ENCODE assay signal across 9 cellular contexts in the genomic region with DNA sequence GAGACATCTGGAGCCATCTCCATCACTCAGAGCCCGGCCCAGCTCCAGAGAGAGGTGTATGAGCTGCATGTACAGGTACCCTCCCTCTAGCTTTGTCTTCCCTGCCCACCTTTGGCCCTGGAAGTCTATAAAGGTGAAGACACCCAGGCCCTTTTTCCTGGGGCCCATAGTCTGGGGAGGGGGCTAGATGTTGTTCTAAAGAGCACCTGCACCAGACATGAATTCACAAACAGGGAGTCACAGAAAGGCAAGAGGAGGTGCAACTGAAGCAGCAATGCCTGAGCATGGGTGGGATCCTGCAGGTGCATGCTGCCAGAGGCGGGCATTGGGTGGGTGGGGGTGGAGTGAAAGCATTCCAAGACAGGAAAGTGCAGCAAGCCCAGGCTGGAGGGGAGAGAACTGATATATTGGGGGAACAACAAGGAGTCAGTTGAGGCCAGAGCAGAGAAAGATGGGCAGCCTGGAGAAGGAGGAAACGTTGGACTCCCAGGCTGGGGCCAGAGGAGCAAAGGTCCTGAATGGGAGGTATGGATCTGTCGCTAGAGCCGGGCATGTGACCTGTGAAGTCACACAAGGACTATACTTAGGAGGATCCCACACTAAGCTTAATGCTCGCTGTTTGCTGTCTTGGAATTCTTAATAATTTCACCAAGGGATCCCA. TPM values are rescaled to one million over a fixed set of nuclear protein-coding genes. Genes with fewer than 3 reads are reported as not detected.
"Had no signal": no experiment of that assay in that cellular context is flagged by ENCODE, and none has a peak within 500 bp of the region (broad histone marks: within the 10 kb centered on the region; RNA-seq: fewer than 3 reads in every experiment).

No MANE protein-coding gene starts in this region.

- H3K27ac ChIP-seq: epithelial cell of prostate, heart left ventricle, suprapubic skin had no signal

- H3K27ac Mint-ChIP-seq: activated B cell treated with CpG ODN at 0.5 μM for 24 hours; activated naive CD8-positive, alpha-beta T cell had no signal

- H3K36me3 Mint-ChIP-seq: activated naive CD8-positive, alpha-beta T cell had no signal

- H3K4me3 Mint-ChIP-seq: activated B cell treated with CpG ODN at 0.5 μM for 24 hours; activated naive CD8-positive, alpha-beta T cell had no signal

- H3K4me1 ChIP-seq: heart left ventricle, suprapubic skin had no signal

- H3K36me3 ChIP-seq: heart left ventricle, suprapubic skin had no signal

- H3K4me1 Mint-ChIP-seq: activated B cell treated with CpG ODN at 0.5 μM for 24 hours had no signal

- H3K4me3 ChIP-seq: heart left ventricle, lung, suprapubic skin had no signal

- DNase-seq: amniotic stem cell had no signal

- H3K9me3 Mint-ChIP-seq: activated B cell treated with CpG ODN at 0.5 μM for 24 hours had no signal

RNA-seq across cellular contexts. Expression of gene CDHR1, which starts 11.6 kb away (rescaled TPM):
- total RNA-seq: fibroblast of lung had no signal

RNA-seq across cellular contexts. Expression of gene LRIT2, which starts 19.4 kb away (rescaled TPM):
- total RNA-seq: activated B cell treated with CpG ODN at 0.5 μM for 24 hours, fibroblast of lung, frontal cortex, heart left ventricle, lung, suprapubic skin had no signal

RNA-seq across cellular contexts. Expression of gene GPR15LG, which starts 32.4 kb away (rescaled TPM):
- total RNA-seq: activated B cell treated with CpG ODN at 0.5 μM for 24 hours, fibroblast of lung, frontal cortex, heart left ventricle, lung had no signal

RNA-seq across cellular contexts. Expression of gene LRIT1, which starts 35.4 kb away (rescaled TPM):
- total RNA-seq: activated B cell treated with CpG ODN at 0.5 μM for 24 hours, fibroblast of lung, frontal cortex, heart left ventricle, lung, suprapubic skin had no signal

RNA-seq across cellular contexts. Expression of gene RGR, which starts 38.9 kb away (rescaled TPM):
- total RNA-seq: activated B cell treated with CpG ODN at 0.5 μM for 24 hours, fibroblast of lung, frontal cortex, suprapubic skin had no signal
